14 cellular contexts compared by ENCODE assay signal in genomic region chr9:88530051-88530450, GRCh38. TPM values are rescaled to one million over a fixed set of nuclear protein-coding genes. Genes with fewer than 3 reads are reported as not detected.
DNase-seq lines count a peak whose midpoint lies in the region; ATAC-seq, FAIRE-seq and TF ChIP-seq lines count a peak whose summit lies in the region.
"Had no signal": no experiment of that assay in that cellular context is flagged by ENCODE, and none has a peak within 500 bp of the region (broad histone marks: within the 10 kb centered on the region; RNA-seq: fewer than 3 reads in every experiment).

No MANE protein-coding gene starts in this region.

- no peaks in the 10 kb centered on the region for H3K9me1 ChIP-seq in K562 (ENCODE audit: control insufficient read depth, insufficient read depth, low read length)

- no peaks in the 10 kb centered on the region for H3K9me3 ChIP-seq in A549
- H3K9me3 ChIP-seq in K562 (replicated peaks; ENCODE audit: control insufficient read depth, insufficient read depth, low read depth, low read length) = no peaks in the 10 kb centered on the region

- no peak for FAIRE-seq in A549 (lab: Jason Lieb, UNC)
- no peak for FAIRE-seq in K562 (lab: Jason Lieb, UNC)

- H3K4me3 ChIP-seq in A549 (no peak overlapping the region), K562 (no peak overlapping the region), kidney epithelial cell (ENCODE audit: low read depth, low read length) (no peak overlapping the region)

- H3K4me2 ChIP-seq in A549 (peak overlapping the region; percentile 64), K562 (ENCODE audit: insufficient read depth, low read length) (no peak overlapping the region)

- H4K20me1 ChIP-seq in K562 (replicated peaks; ENCODE audit: control insufficient read depth, insufficient read depth, low read length) = no peaks in the 10 kb centered on the region

- no TSS peak for BruUV-seq in K562 (replicated peaks; lab: Mats Ljungman, UMichigan)

- ATAC-seq in A549 (no peak), K562 (no peak)
- ATAC-seq: T-cell had no signal

- TF ChIP-seq RAD21 in A549 (conservative IDR thresholded peaks at IDR 0.05 in 1 of 2, IDR thresholded peaks at IDR 0.05 in 1 of 2) (no peak), K562 (CRISPR knock-in tag; conservative IDR thresholded peaks at IDR 0.05 in 1 of 2, IDR thresholded peaks at IDR 0.05 in 1 of 2) (no peak)

- intact Hi-C loops in K562 (cut with micrococcal nuclease) = no loop called here

- peaks cover 35% of the 10 kb centered on the region for H3K4me1 ChIP-seq in A549
- H3K4me1 ChIP-seq in K562 (replicated peaks in 1 of 2; ENCODE audit: control insufficient read depth in 2 of 2, insufficient read depth in 2 of 2, low read length in 2 of 2) = peaks cover 0 to 6% of the 10 kb centered on the region in 2 experiments; a peak in 2 of 5 replicates

- POLR2A ChIA-PET in A549 (lab: Yijun Ruan, JAX) = no interaction called here
- POLR2A ChIA-PET in K562 (lab: Yijun Ruan, JAX) = no interaction called here

- H3K27me3 ChIP-seq in K562 (ENCODE audit: control insufficient read depth in 2 of 2, insufficient read depth in 2 of 2, low read length in 2 of 2) (peaks cover 0 to 2% of the 10 kb centered on the region in 2 experiments; a peak in 2 of 5 replicates), kidney epithelial cell (ENCODE audit: control insufficient read depth, insufficient read depth, low read length) (no peaks in the 10 kb centered on the region)

- H3K9ac ChIP-seq in K562 (ENCODE audit: insufficient read depth in 1 of 2, low read depth in 2 of 2, low read length in 2 of 2) = no peak overlapping the region

- H2AFZ ChIP-seq in K562 (ENCODE audit: low read depth, low read length) = no peak overlapping the region

- H3K27ac ChIP-seq in A549 (peak overlapping the region; percentile 59 to 93), K562 (ENCODE audit: extremely low read depth, low read depth, low read length) (no peak overlapping the region)

- WGBS in A549 (ENCODE audit: missing lambda C conversion rate) = 41% methylated on average over 1 of the region's 1 CpG
- WGBS in K562 (ENCODE audit: insufficient coverage, low coverage, missing lambda C conversion rate) = 0% methylated on average over 1 of the region's 1 CpG

- no peak for TF ChIP-seq POLR2A in A549 (IDR thresholded peaks at IDR 0.05; ENCODE audit: low read length)
- no peak for TF ChIP-seq POLR2A in K562 (conservative IDR thresholded peaks at IDR 0.05)

- H3K36me3 ChIP-seq in K562 (ENCODE audit: control insufficient read depth, insufficient read depth, low read length) = no peaks in the 10 kb centered on the region
- H3K36me3 ChIP-seq in kidney epithelial cell (ENCODE audit: control insufficient read depth, insufficient read depth, low read length) = no peaks in the 10 kb centered on the region

- TF ChIP-seq EP300 in A549 (IDR thresholded peaks at IDR 0.05) (no peak), K562 (IDR thresholded peaks at IDR 0.05; ENCODE audit: low read length) (no peak)

- in situ Hi-C loops in K562 (cut with MboI) = no loop called here

- DNase-seq in A549 (ENCODE audit: low read depth in 1 of 2, low spot score in 1 of 2) (peak in 1 of 2 experiments; percentile 45), HT1080 (ENCODE audit: low read depth) (peak; percentile 78), K562 (ENCODE audit: extremely low read depth in 1 of 4, low spot score in 3 of 4) (no peak), kidney epithelial cell (ENCODE audit: low read depth) (peak; percentile 65), COLO668 (lab: John Stamatoyannopoulos, UW; ENCODE audit: unreplicated experiment) (no peak), NCI-H187 (lab: John Stamatoyannopoulos, UW) (no peak), Kasumi-1 (lab: John Stamatoyannopoulos, UW) (no peak)
- DNase-seq in activated T-cell treated with anti-CD3 and anti-CD28 coated beads, Interleukin-2, amount 50 U/mL, for 1 hour = no peak
- DNase-seq: activated CD4-positive, alpha-beta memory T cell treated with anti-CD3 and anti-CD28 coated beads, Interleukin-2, amount 10 ng/mL, durations not matched to agents 7 days and 5 days; activated naive CD4-positive, alpha-beta T cell treated with anti-CD3 and anti-CD28 coated beads, Interleukin-2, amount 50 U/mL, for 16 hours; effector CD4-positive, alpha-beta T cell; naive B cell; NCI-H1417 treated with DMSO at 0.1 percent for 48 hours; T-cell had no signal

- CTCF ChIA-PET in A549 (lab: Yijun Ruan, JAX) = no interaction called here
- CTCF ChIA-PET in K562 (lab: Yijun Ruan, JAX; ENCODE audit: low intra/inter-chr PET ratio) = no interaction called here

- TF ChIP-seq CTCF in A549 (IDR thresholded peaks at IDR 0.05) = no peak
- TF ChIP-seq CTCF in K562 (IDR thresholded peaks at IDR 0.05 in 2 of 3, conservative IDR thresholded peaks at IDR 0.05 in 1 of 3; ENCODE audit: insufficient read depth in 2 of 3, low read depth in 1 of 3, low read length in 3 of 3) = no peak
- TF ChIP-seq CTCF in kidney epithelial cell (IDR thresholded peaks at IDR 0.05; ENCODE audit: insufficient read depth, low read length, poor library complexity, severe bottlenecking) = no peak

- H3K79me2 ChIP-seq in K562 (ENCODE audit: control insufficient read depth, insufficient read depth, low read length) = no peaks in the 10 kb centered on the region

TF ChIP-seq in A549, 52 proteins besides CTCF, POLR2A, EP300 and RAD21:
- TF ChIP-seq FOSL2 (IDR thresholded peaks at IDR 0.05) (no peak), FOSL2 (CRISPR knock-in tag; IDR thresholded peaks at IDR 0.05) (peak; percentile 32; the same call in 1 of the 2 replicates), MAFK (IDR thresholded peaks at IDR 0.05; ENCODE audit: partially characterized antibody) (peak; percentile 13)
- TF ChIP-seq, protein P1, sequence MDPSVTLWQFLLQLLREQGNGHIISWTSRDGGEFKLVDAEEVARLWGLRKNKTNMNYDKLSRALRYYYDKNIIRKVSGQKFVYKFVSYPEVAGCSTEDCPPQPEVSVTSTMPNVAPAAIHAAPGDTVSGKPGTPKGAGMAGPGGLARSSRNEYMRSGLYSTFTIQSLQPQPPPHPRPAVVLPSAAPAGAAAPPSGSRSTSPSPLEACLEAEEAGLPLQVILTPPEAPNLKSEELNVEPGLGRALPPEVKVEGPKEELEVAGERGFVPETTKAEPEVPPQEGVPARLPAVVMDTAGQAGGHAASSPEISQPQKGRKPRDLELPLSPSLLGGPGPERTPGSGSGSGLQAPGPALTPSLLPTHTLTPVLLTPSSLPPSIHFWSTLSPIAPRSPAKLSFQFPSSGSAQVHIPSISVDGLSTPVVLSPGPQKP (IDR thresholded peaks at IDR 0.05; ENCODE audit: low read depth, low read length) = no peak

TF ChIP-seq in K562, 482 proteins besides CTCF, POLR2A, EP300 and RAD21 (continues in another document):
- TF ChIP-seq DDX20 (tag; IDR thresholded peaks at IDR 0.05; ENCODE audit: low read depth) (no peak), ZNF24 (IDR thresholded peaks at IDR 0.05) (no peak), ZNF589 (CRISPR knock-in tag; IDR thresholded peaks at IDR 0.05; ENCODE audit: low read depth) (no peak), KLF6 (CRISPR knock-in tag; IDR thresholded peaks at IDR 0.05; ENCODE audit: borderline replicate concordance) (no peak)
- TF ChIP-seq, protein P2, sequence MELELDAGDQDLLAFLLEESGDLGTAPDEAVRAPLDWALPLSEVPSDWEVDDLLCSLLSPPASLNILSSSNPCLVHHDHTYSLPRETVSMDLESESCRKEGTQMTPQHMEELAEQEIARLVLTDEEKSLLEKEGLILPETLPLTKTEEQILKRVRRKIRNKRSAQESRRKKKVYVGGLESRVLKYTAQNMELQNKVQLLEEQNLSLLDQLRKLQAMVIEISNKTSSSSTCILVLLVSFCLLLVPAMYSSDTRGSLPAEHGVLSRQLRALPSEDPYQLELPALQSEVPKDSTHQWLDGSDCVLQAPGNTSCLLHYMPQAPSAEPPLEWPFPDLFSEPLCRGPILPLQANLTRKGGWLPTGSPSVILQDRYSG (tag; conservative IDR thresholded peaks at IDR 0.05; ENCODE audit: low read depth) = no peak
- TF ChIP-seq, protein P3, sequence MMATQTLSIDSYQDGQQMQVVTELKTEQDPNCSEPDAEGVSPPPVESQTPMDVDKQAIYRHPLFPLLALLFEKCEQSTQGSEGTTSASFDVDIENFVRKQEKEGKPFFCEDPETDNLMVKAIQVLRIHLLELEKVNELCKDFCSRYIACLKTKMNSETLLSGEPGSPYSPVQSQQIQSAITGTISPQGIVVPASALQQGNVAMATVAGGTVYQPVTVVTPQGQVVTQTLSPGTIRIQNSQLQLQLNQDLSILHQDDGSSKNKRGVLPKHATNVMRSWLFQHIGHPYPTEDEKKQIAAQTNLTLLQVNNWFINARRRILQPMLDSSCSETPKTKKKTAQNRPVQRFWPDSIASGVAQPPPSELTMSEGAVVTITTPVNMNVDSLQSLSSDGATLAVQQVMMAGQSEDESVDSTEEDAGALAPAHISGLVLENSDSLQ (IDR thresholded peaks at IDR 0.05) = no peak

RNA-seq across cellular contexts. Expression of gene NXNL2, which starts 4.9 kb away (rescaled TPM):
- polyA plus RNA-seq in A549 (2011; rRNA removed) (1.1 and 1.4 TPM in 2 replicates), A549 (2017; fragmentation: RNase III; extraction: RNeasy Plus Mini Kit Qiagen cat#74134 plus additional on column Dnase treatment) (0.70 to 0.92 TPM (median 0.71 TPM) in 3 replicates), K562 (2011; rRNA removed) (0.15 and 0.18 TPM in 2 replicates), K562 (2014; fragmentation: Illumina TruSeq; extraction: Trizol) (not detected in 2 replicates), K562 (2014; fragmentation: Nextera tagmentation; extraction: Ambion mirVana) (not detected), K562 (2014; rRNA removed) (0.19 TPM in 1 of 2 replicates, not detected in the other)
- 1.8 and 1.9 TPM in 2 replicates for polyA plus RNA-seq in A549 (2012; cell fraction: cytosol; rRNA removed)
- polyA plus RNA-seq in A549 (2012; cell fraction: nucleus; rRNA removed) = 3.0 and 4.2 TPM in 2 replicates
- 0.37 and 0.54 TPM in 2 replicates for polyA minus RNA-seq in A549 (2011; rRNA and poly(A)+ RNA removed)
- total RNA-seq in HT1080 (2014; rRNA removed; shearing (Covaris generic)) = 0.77 and 1.0 TPM in 2 replicates
- polyA plus RNA-seq in HT1080 (2015; cell fraction: cytosol; rRNA removed) = 0.41 and 2.3 TPM in 2 replicates
- 2.4 and 3.9 TPM in 2 replicates for polyA plus RNA-seq in HT1080 (2015; cell fraction: nucleus; rRNA removed)
- total RNA-seq in K562 (2011; cell fraction: chromatin; rRNA removed; ENCODE audit: low replicate concordance) = not detected in 2 replicates
- total RNA-seq in K562 (2011; cell fraction: nucleolus; rRNA removed) = not detected in 2 replicates
- total RNA-seq in K562 (2011; cell fraction: nucleoplasm; rRNA removed) = not detected in 2 replicates
- total RNA-seq in K562 (2014; rRNA removed) (not detected in 2 replicates), K562 (2014; rRNA removed; fragmentation: Illumina TruSeq; extraction: Trizol) (not detected in 2 replicates), K562 (2015; rRNA removed; fragmentation: Illumina TruSeq; extraction: Trizol) (not detected in 2 replicates), K562 (2021) (not detected in 2 replicates), kidney epithelial cell (0.55 and 4.3 TPM in 2 replicates)
- 0.22 and 0.30 TPM in 2 replicates for polyA plus RNA-seq in K562 (2011; cell fraction: cytosol; rRNA removed)
- 0.39 and 0.50 TPM in 2 replicates for polyA plus RNA-seq in K562 (2011; cell fraction: nucleus; rRNA removed)
- not detected in 2 replicates for polyA plus RNA-seq in K562 (2012)
- polyA minus RNA-seq in K562 (2011; rRNA and poly(A)+ RNA removed) = not detected in 2 replicates
- polyA minus RNA-seq in K562 (2011; cell fraction: cytosol; rRNA and poly(A)+ RNA removed) = not detected in 2 replicates
- polyA minus RNA-seq in K562 (2011; cell fraction: nucleus; rRNA and poly(A)+ RNA removed) = 1.1 TPM in 1 of 2 replicates, not detected in the other
- total RNA-seq: activated CD4-positive, alpha-beta memory T cell treated with anti-CD3 and anti-CD28 coated beads, Interleukin-2, amount 10 ng/mL, durations not matched to agents 7 days and 5 days; T-cell had no signal

Comparison
In these comparisons a context has a peak if more than half of its experiments do, and no peak if none do; other contexts are left out.
1. DNase-seq: peak in HT1080 (single experiment) and kidney epithelial cell (single experiment); none in K562 (0 of 4), COLO668 (single experiment), NCI-H187 (0 of 2), activated T-cell treated with anti-CD3 and anti-CD28 coated beads, Interleukin-2, amount 50 U/mL, for 1 hour (single experiment) and Kasumi-1 (0 of 2).
2. Of the 35 proteins assayed by ChIP-seq in both K562 and A549: peak only in K562: none; only in A549: MAFK; in both: none; in neither: 34.